11 cellular contexts compared by ENCODE assay signal in genomic region chr3:6679510-6679909, GRCh38.
DNase-seq lines count a peak whose midpoint lies in the region; ATAC-seq and TF ChIP-seq lines count a peak whose summit lies in the region.
"Had no signal": no experiment of that assay in that cellular context is flagged by ENCODE, and none has a peak within 500 bp of the region (broad histone marks: within the 10 kb centered on the region; RNA-seq: fewer than 3 reads in every experiment).

No MANE protein-coding gene starts in this region.

- H3K27me3 ChIP-seq in breast epithelium (no peaks in the 10 kb centered on the region), dorsolateral prefrontal cortex (peaks cover 0 to 5% (median 0%) of the 10 kb centered on the region in 45 donors)

- no peaks in the 10 kb centered on the region for H3K36me3 ChIP-seq in breast epithelium

- intact Hi-C loops in left colon (cut with DNase I, micrococcal nuclease) (no loop called here), breast epithelium (cut with DNase I; ENCODE audit: low total_unique reads) (no loop called here), dorsolateral prefrontal cortex (cut with DNase I) (no loop called here)

- ATAC-seq in GM18870 (IDR thresholded peaks at IDR 0.05; ENCODE audit: unreplicated experiment) (peak; percentile 37), GM21786 (IDR thresholded peaks at IDR 0.05; ENCODE audit: unreplicated experiment) (peak; percentile 43), HG03457 (IDR thresholded peaks at IDR 0.05; ENCODE audit: unreplicated experiment) (peak; percentile 38), left colon (peak; percentile 52)
- ATAC-seq: right cardiac atrium had no signal

- no peak for TF ChIP-seq POLR2A in breast epithelium (IDR thresholded peaks at IDR 0.05)

- DNase-seq in left colon (no peak), breast epithelium (ENCODE audit: low spot score in 2 of 2) (no peak), amniotic stem cell (lab: John Stamatoyannopoulos, UW) (no peak), dorsolateral prefrontal cortex (no peak)
- DNase-seq: activated CD8-positive, alpha-beta memory T cell treated with anti-CD3 and anti-CD28 coated beads, Interleukin-2, amount 50 U/mL, for 4 hours; CD4-positive, CD25-positive, alpha-beta regulatory T cell; GF-D8; right cardiac atrium had no signal

- TF ChIP-seq CTCF in breast epithelium (IDR thresholded peaks at IDR 0.05) (no peak), dorsolateral prefrontal cortex (IDR thresholded peaks at IDR 0.05 in 54 of 56, conservative IDR thresholded peaks at IDR 0.05 in 2 of 56; ENCODE audit: low read depth in 1 of 56, partially characterized antibody in 56 of 56) (no peak)

- H3K9me3 ChIP-seq in breast epithelium: no peaks in the 10 kb centered on the region

- no peak overlapping the region for H3K27ac ChIP-seq in breast epithelium
- H3K27ac ChIP-seq in dorsolateral prefrontal cortex: no peak overlapping the region

- H3K4me3 ChIP-seq in breast epithelium (no peak overlapping the region), dorsolateral prefrontal cortex (no peak overlapping the region)

- H3K4me1 ChIP-seq in breast epithelium: no peaks in the 10 kb centered on the region
